Comparison of ENCODE assay signal across 13 cellular contexts in genomic region chr2:162233197-162233596, GRCh38. TPM values are rescaled to one million over a fixed set of nuclear protein-coding genes. Genes with fewer than 3 reads are reported as not detected.
A peak's percentile ranks its signal among the peaks of the same experiment; 100 is the strongest.
DNase-seq lines count a peak whose midpoint lies in the region; ATAC-seq and TF ChIP-seq lines count a peak whose summit lies in the region.
"Had no signal": no experiment of that assay in that cellular context is flagged by ENCODE, and none has a peak within 500 bp of the region (broad histone marks: within the 10 kb centered on the region; RNA-seq: fewer than 3 reads in every experiment).

No MANE protein-coding gene starts in this region.

- H3K27ac ChIP-seq in right atrium auricular region, result no peak overlapping the region
- H3K27ac ChIP-seq in SJSA1, result peak overlapping the region; percentile 10; the same call in 1 of the 2 replicates

- ATAC-seq in Right ventricle myocardium superior (ENCODE audit: poor library complexity) (no peak), GM18873 (IDR thresholded peaks at IDR 0.05; ENCODE audit: low FRiP score, unreplicated experiment) (no peak)
- ATAC-seq: PC-3 had no signal

- H3K4me3 ChIP-seq in right atrium auricular region, result no peak overlapping the region
- no peak overlapping the region for H3K4me3 ChIP-seq in SJSA1
- H3K4me3 ChIP-seq in fibroblast of mammary gland (ENCODE audit: control insufficient read depth, low read depth, low read length), result no peak overlapping the region
- H3K4me3 ChIP-seq: lung had no signal

- H3K36me3 Mint-ChIP-seq in glutamatergic neuron (ENCODE audit: unreplicated experiment), result no peaks in the 10 kb centered on the region

- no peak overlapping the region for H3K27ac Mint-ChIP-seq in glutamatergic neuron (ENCODE audit: unreplicated experiment)

- H3K36me3 ChIP-seq in right atrium auricular region (no peaks in the 10 kb centered on the region), SJSA1 (peaks cover 13% of the 10 kb centered on the region)

- DNase-seq in Right ventricle myocardium superior, result peak; percentile 29
- DNase-seq in right atrium auricular region (ENCODE audit: low spot score), result no peak
- peak in 1 of 2 experiments; percentile 43 for DNase-seq in SJSA1 (ENCODE audit: low read depth in 1 of 2, low spot score in 2 of 2)
- peak; percentile 92 for DNase-seq in fibroblast of mammary gland (ENCODE audit: low read depth)
- DNase-seq in glutamatergic neuron, result no peak
- no peak for DNase-seq in DMS79 treated with DMSO at 0.1 percent for 48 hours (lab: John Stamatoyannopoulos, UW)
- no peak for DNase-seq in SK-N-DZ (ENCODE audit: low spot score)
- DNase-seq: effector CD8-positive, alpha-beta T cell; hypothalamus; NCI-H2107; PC-3 had no signal

- H3K9me3 ChIP-seq in right atrium auricular region (no peaks in the 10 kb centered on the region), SJSA1 (replicated peaks) (no peaks in the 10 kb centered on the region)

- H3K27me3 ChIP-seq in right atrium auricular region, result no peaks in the 10 kb centered on the region
- no peaks in the 10 kb centered on the region for H3K27me3 ChIP-seq in SJSA1 (replicated peaks)

- intact Hi-C loops in Right ventricle myocardium superior (cut with DNase I), result no loop called here

- TF ChIP-seq CTCF in right atrium auricular region (IDR thresholded peaks at IDR 0.05), result no peak
- no peak for TF ChIP-seq CTCF in fibroblast of mammary gland (conservative IDR thresholded peaks at IDR 0.05; ENCODE audit: control insufficient read depth, insufficient read depth, low read depth, low read length)
- no peak for TF ChIP-seq CTCF in glutamatergic neuron (IDR thresholded peaks at IDR 0.05; ENCODE audit: partially characterized antibody, unreplicated experiment)

- no peaks in the 10 kb centered on the region for H3K9me3 Mint-ChIP-seq in glutamatergic neuron (ENCODE audit: unreplicated experiment)

- no peak overlapping the region for H3K4me3 Mint-ChIP-seq in glutamatergic neuron (ENCODE audit: unreplicated experiment)

- H3K4me1 Mint-ChIP-seq in glutamatergic neuron (ENCODE audit: low read depth, unreplicated experiment), result no peaks in the 10 kb centered on the region

- no peaks in the 10 kb centered on the region for H3K27me3 Mint-ChIP-seq in glutamatergic neuron (ENCODE audit: unreplicated experiment)

- H3K4me1 ChIP-seq in right atrium auricular region (no peaks in the 10 kb centered on the region), SJSA1 (replicated peaks) (peaks cover 16% of the 10 kb centered on the region)

RNA-seq across cellular contexts. Expression of gene FAP, which starts 10.0 kb away (rescaled TPM):
- total RNA-seq in Right ventricle myocardium superior (0.62 TPM), right atrium auricular region (1 to 10 TPM in 1 of 2 donors, under 1 TPM in 1; 0.71 to 5.7 TPM), glutamatergic neuron (ENCODE audit: unreplicated experiment) (not detected)
- 21.1 and 35.6 TPM in 2 replicates for total RNA-seq in SJSA1 (2014; rRNA removed; shearing (Covaris generic))
- polyA plus RNA-seq in SK-N-DZ (2014; cell fraction: cytosol; rRNA removed), result not detected in 2 replicates
- not detected in 2 replicates for polyA plus RNA-seq in SK-N-DZ (2014; cell fraction: nucleus; rRNA removed)
- total RNA-seq: PC-3 had no signal

Comparison
In these comparisons a context has a peak if more than half of its experiments do, and no peak if none do; other contexts are left out.
1. DNase-seq: peak in Right ventricle myocardium superior (single experiment) and fibroblast of mammary gland (single experiment); none in right atrium auricular region (single experiment), glutamatergic neuron (single experiment), DMS79 treated with DMSO at 0.1 percent for 48 hours (single experiment) and SK-N-DZ (single experiment).